In genomic region chr3:143166376-143166775, GRCh38 we compare ENCODE assay signal across 19 cellular contexts. TPM values are rescaled to one million over a fixed set of nuclear protein-coding genes. Genes with fewer than 3 reads are reported as not detected.
DNase-seq lines count a peak whose midpoint lies in the region; ATAC-seq and TF ChIP-seq lines count a peak whose summit lies in the region.
"Had no signal": no experiment of that assay in that cellular context is flagged by ENCODE, and none has a peak within 500 bp of the region (broad histone marks: within the 10 kb centered on the region; RNA-seq: fewer than 3 reads in every experiment).

No MANE protein-coding gene starts in this region.

- H3K9me3 Mint-ChIP-seq in activated CD4-positive, alpha-beta T cell treated with anti-CD3 and anti-CD28 coated beads, Interleukin-2, amount 10 ng/mL, durations not matched to agents 24 days and 14 days, result peaks cover 23% of the 10 kb centered on the region

- H3K79me2 ChIP-seq in trophoblast cell (ENCODE audit: control insufficient read depth, insufficient read depth, low read length, poor library complexity), result no peaks in the 10 kb centered on the region

- in situ Hi-C loops in IMR-90 (cut with MboI; ENCODE audit: low sequenced_read_pairs), result no loop called here

- no peak for TF ChIP-seq POLR2A in IMR-90 (IDR thresholded peaks at IDR 0.05; ENCODE audit: low read depth, low read length)

- dilution Hi-C loops in IMR-90 (cut with HindIII; ENCODE audit: low sequenced_read_pairs, unreplicated experiment), result no loop called here

- H3K79me1 ChIP-seq in IMR-90 (ENCODE audit: low read depth in 1 of 2, low read length in 2 of 2) (no peaks in the 10 kb centered on the region), trophoblast cell (ENCODE audit: low read length) (no peaks in the 10 kb centered on the region)

- H3K23ac ChIP-seq in IMR-90 (ENCODE audit: low read depth, low read length) (no peak overlapping the region), trophoblast cell (ENCODE audit: low read length) (no peak overlapping the region)

- H3K4me2 ChIP-seq in IMR-90 (ENCODE audit: low read depth, low read length) (no peak overlapping the region), trophoblast cell (ENCODE audit: low read length) (no peak overlapping the region)

- H3K36me3 ChIP-seq in IMR-90 (ENCODE audit: control insufficient read depth, insufficient read depth, low read length) (no peaks in the 10 kb centered on the region), trophoblast cell (ENCODE audit: control insufficient read depth in 1 of 2, insufficient read depth in 2 of 2, low read length in 2 of 2) (no peaks in the 10 kb centered on the region), MG63 (no peaks in the 10 kb centered on the region)
- H3K36me3 ChIP-seq: Peyer's patch had no signal

- POLR2A ChIA-PET in IMR-90 (lab: Charles Lee; ENCODE audit: unreplicated experiment), result no interaction called here

- H3K56ac ChIP-seq in IMR-90 (ENCODE audit: extremely low read depth, insufficient read depth, low read length), result no peak overlapping the region

- no peak overlapping the region for H3K4ac ChIP-seq in IMR-90 (ENCODE audit: low read depth, low read length)
- no peak overlapping the region for H3K4ac ChIP-seq in trophoblast cell (ENCODE audit: low read depth, low read length)

- TF ChIP-seq CTCF in IMR-90 (conservative IDR thresholded peaks at IDR 0.05; ENCODE audit: low read depth, low read length), result no peak
- TF ChIP-seq CTCF in choroid plexus epithelial cell (conservative IDR thresholded peaks at IDR 0.05; ENCODE audit: low read depth, low read length), result no peak

- H3K4me3 ChIP-seq in IMR-90 (ENCODE audit: insufficient read depth, low read depth, low read length), result no peak overlapping the region
- no peak overlapping the region for H3K4me3 ChIP-seq in choroid plexus epithelial cell (ENCODE audit: low read depth, low read length)
- H3K4me3 ChIP-seq in trophoblast cell (ENCODE audit: low read depth, low read length), result no peak overlapping the region
- H3K4me3 ChIP-seq in MG63, result no peak overlapping the region
- H3K4me3 ChIP-seq: GM23248, K562, Peyer's patch had no signal

- H4K8ac ChIP-seq in IMR-90 (ENCODE audit: low read depth in 2 of 2, low read length in 2 of 2) (no peak overlapping the region), trophoblast cell (ENCODE audit: low read depth, low read length) (no peak overlapping the region)

- H2AK5ac ChIP-seq in IMR-90 (ENCODE audit: low read depth, low read length) (no peak overlapping the region), trophoblast cell (ENCODE audit: low read length) (no peak overlapping the region)

- no peak overlapping the region for H3K18ac ChIP-seq in IMR-90 (ENCODE audit: low read depth, low read length)
- no peak overlapping the region for H3K18ac ChIP-seq in trophoblast cell (ENCODE audit: low read length)

- DNase-seq in activated CD4-positive, alpha-beta T cell treated with anti-CD3 and anti-CD28 coated beads, Interleukin-2, amount 10 ng/mL, durations not matched to agents 24 days and 14 days, result no peak
- no peak for DNase-seq in activated CD4-positive, alpha-beta T cell treated with anti-CD3 and anti-CD28 coated beads, Interleukin-2, amount 50 U/mL, for 1 hour
- DNase-seq in IMR-90 (no peak), choroid plexus epithelial cell (ENCODE audit: low read depth) (peak; percentile 35), trophoblast cell (peak; percentile 33 to 69), MG63 (no peak)
- no peak for DNase-seq in stimulated activated CD4-positive, alpha-beta T cell treated with anti-CD3 and anti-CD28 coated beads, Interleukin-1b, Interleukin-23, amount 100 ng/mL, for 48 hours
- DNase-seq: Caco-2, NCI-H1092 treated with DMSO at 0.1 percent for 48 hours, NCI-H1694, NCI-H446 treated with DMSO at 0.1 percent for 48 hours, NCI-H774, Peyer's patch, Right ventricle myocardium superior had no signal

- BruUV-seq in IMR-90 (replicated peaks; lab: Mats Ljungman, UMichigan), result no TSS peak

- H2AFZ ChIP-seq in IMR-90 (replicated peaks; ENCODE audit: low read length, poor library complexity) (no peak overlapping the region), trophoblast cell (ENCODE audit: insufficient read depth, low read length, poor library complexity) (no peak overlapping the region)
- H2AFZ ChIP-seq: GM23248 had no signal

- no peaks in the 10 kb centered on the region for H3K9me3 ChIP-seq in IMR-90 (ENCODE audit: control insufficient read depth, insufficient read depth, low read length)
- H3K9me3 ChIP-seq in trophoblast cell (ENCODE audit: insufficient read depth, low read depth, low read length), result no peaks in the 10 kb centered on the region
- no peaks in the 10 kb centered on the region for H3K9me3 ChIP-seq in MG63
- H3K9me3 ChIP-seq: Caco-2, Peyer's patch had no signal

- TF ChIP-seq RAD21 in IMR-90 (IDR thresholded peaks at IDR 0.05; ENCODE audit: low read length), result no peak

- H4K20me1 ChIP-seq in IMR-90 (ENCODE audit: insufficient read depth, low read length), result no peaks in the 10 kb centered on the region

- peaks cover 7% of the 10 kb centered on the region; the same call in 1 of the 2 replicates for H3K9me1 ChIP-seq in IMR-90 (ENCODE audit: insufficient read depth, low read length)

- WGBS in IMR-90 (ENCODE audit: extremely low coverage in 2 of 2, insufficient read length in 1 of 2), 2 experiments, result no CpG with 5 or more reads among the region's 3 CpGs
- no CpG with 5 or more reads among the region's 3 CpGs for WGBS in trophoblast cell (ENCODE audit: extremely low coverage, insufficient coverage, insufficient read length)

- H2BK120ac ChIP-seq in IMR-90 (ENCODE audit: low read depth, low read length), result no peak overlapping the region
- no peak overlapping the region for H2BK120ac ChIP-seq in trophoblast cell (ENCODE audit: insufficient read depth, low read length, poor library complexity)

- peak overlapping the region; percentile 77 for H3K27ac Mint-ChIP-seq in activated CD4-positive, alpha-beta T cell treated with anti-CD3 and anti-CD28 coated beads, Interleukin-2, amount 10 ng/mL, durations not matched to agents 24 days and 14 days

- H3K27ac ChIP-seq in IMR-90 (ENCODE audit: insufficient read depth, low read length) (no peak overlapping the region), trophoblast cell (ENCODE audit: low read depth, low read length) (no peak overlapping the region)
- H3K27ac ChIP-seq: C4-2B, GM23248, HL-60, Peyer's patch had no signal

- no peaks in the 10 kb centered on the region for H3K27me3 Mint-ChIP-seq in activated CD4-positive, alpha-beta T cell treated with anti-CD3 and anti-CD28 coated beads, Interleukin-2, amount 10 ng/mL, durations not matched to agents 24 days and 14 days

- no peak overlapping the region for H3K4me3 Mint-ChIP-seq in activated CD4-positive, alpha-beta T cell treated with anti-CD3 and anti-CD28 coated beads, Interleukin-2, amount 10 ng/mL, durations not matched to agents 24 days and 14 days

- H3K9ac ChIP-seq in IMR-90 (ENCODE audit: low read depth, low read length) (no peak overlapping the region), trophoblast cell (ENCODE audit: low read length) (no peak overlapping the region)
- H3K9ac ChIP-seq: GM23248 had no signal

- peaks cover 4% of the 10 kb centered on the region for H3K36me3 Mint-ChIP-seq in activated CD4-positive, alpha-beta T cell treated with anti-CD3 and anti-CD28 coated beads, Interleukin-2, amount 10 ng/mL, durations not matched to agents 24 days and 14 days (ENCODE audit: low read depth)

- peaks cover 13% of the 10 kb centered on the region for H3K4me1 ChIP-seq in IMR-90 (ENCODE audit: control insufficient read depth, insufficient read depth, low read length)
- no peaks in the 10 kb centered on the region for H3K4me1 ChIP-seq in trophoblast cell (ENCODE audit: control insufficient read depth in 1 of 2, insufficient read depth in 2 of 2, low read length in 2 of 2)
- H3K4me1 ChIP-seq: Caco-2 had no signal

- H4K5ac ChIP-seq in IMR-90 (ENCODE audit: low read depth, low read length), result no peak overlapping the region

- peak overlapping the region; percentile 24; the same call in 1 of the 2 replicates for H2BK20ac ChIP-seq in IMR-90 (ENCODE audit: low read depth, low read length)

- intact Hi-C loops in activated CD4-positive, alpha-beta T cell treated with anti-CD3 and anti-CD28 coated beads, Interleukin-2, amount 10 ng/mL, durations not matched to agents 24 days and 14 days (cut with micrococcal nuclease), result loop anchor here (5.0 kb wide), 1 partner anchor 51 kb away; no protein-coding TSS in a partner anchor
- intact Hi-C loops in IMR-90 (cut with micrococcal nuclease), result no loop called here

- no peak overlapping the region for H2BK12ac ChIP-seq in trophoblast cell (ENCODE audit: low read length)

- H4K91ac ChIP-seq in IMR-90 (ENCODE audit: insufficient read depth, low read depth, low read length) (no peak overlapping the region), trophoblast cell (ENCODE audit: low read depth, low read length) (no peak overlapping the region)

- no peak overlapping the region for H4K12ac ChIP-seq in trophoblast cell (ENCODE audit: low read depth, low read length)

- no peak for ATAC-seq in IMR-90 (ENCODE audit: low read depth)
- ATAC-seq in GM18907 (IDR thresholded peaks at IDR 0.05; ENCODE audit: unreplicated experiment), result no peak

- no peak overlapping the region for H2AK9ac ChIP-seq in IMR-90 (replicated peaks; ENCODE audit: low read depth, low read length, poor library complexity)

- H2BK5ac ChIP-seq in IMR-90 (ENCODE audit: low read depth, low read length, poor library complexity, severe bottlenecking) (no peak overlapping the region), trophoblast cell (ENCODE audit: low read depth, low read length, poor library complexity) (no peak overlapping the region)

- no peak overlapping the region for H2BK15ac ChIP-seq in IMR-90 (ENCODE audit: low read depth, low read length)

- CTCF ChIA-PET in IMR-90 (lab: Yijun Ruan, JAX), result no interaction called here

- H3K27me3 ChIP-seq in IMR-90 (ENCODE audit: control insufficient read depth, insufficient read depth, low read length) (no peaks in the 10 kb centered on the region), trophoblast cell (ENCODE audit: insufficient read depth, low read length) (no peaks in the 10 kb centered on the region), MG63 (no peaks in the 10 kb centered on the region)
- H3K27me3 ChIP-seq: Peyer's patch had no signal

- H3K14ac ChIP-seq in IMR-90 (replicated peaks; ENCODE audit: low read depth, low read length), result no peak overlapping the region
- no peak overlapping the region for H3K14ac ChIP-seq in trophoblast cell (ENCODE audit: low read length)

- H3K4me1 Mint-ChIP-seq in activated CD4-positive, alpha-beta T cell treated with anti-CD3 and anti-CD28 coated beads, Interleukin-2, amount 10 ng/mL, durations not matched to agents 24 days and 14 days, result peaks cover 72% of the 10 kb centered on the region

TF ChIP-seq in IMR-90, 13 proteins besides CTCF, POLR2A, EP300 and RAD21 (continues in another document):
- no peak for TF ChIP-seq RFX5 (IDR thresholded peaks at IDR 0.05; ENCODE audit: low read depth, low read length)

RNA-seq across cellular contexts. Expression of gene CHST2, which starts 46.8 kb away (rescaled TPM):
- total RNA-seq in activated CD4-positive, alpha-beta T cell treated with anti-CD3 and anti-CD28 coated beads, Interleukin-2, amount 10 ng/mL, durations not matched to agents 24 days and 14 days, result 6.1 and 6.4 TPM in 2 replicates
- total RNA-seq in IMR-90 (2012; rRNA removed), result 0.90 and 1.1 TPM in 2 replicates
- 1.4 TPM in 2 replicates for polyA plus RNA-seq in IMR-90 (2012; rRNA removed)
- 1.1 and 2.2 TPM in 2 replicates for polyA plus RNA-seq in IMR-90 (2012; cell fraction: cytosol; rRNA removed)
- 0.45 and 1.1 TPM in 2 replicates for polyA plus RNA-seq in IMR-90 (2012; cell fraction: nucleus; rRNA removed; ENCODE audit: low replicate concordance)
- polyA plus RNA-seq in trophoblast cell (2013), result 2.3 and 2.5 TPM in 2 replicates
- total RNA-seq in MG63 (2014; rRNA removed; shearing (Covaris generic); ENCODE audit: low replicate concordance), result 0.20 and 0.36 TPM in 2 replicates
- total RNA-seq: Caco-2 had no signal

Comparison
In these comparisons a context has a peak if more than half of its experiments do, and no peak if none do; other contexts are left out.
1. DNase-seq: peak in choroid plexus epithelial cell (single experiment) and trophoblast cell (2 of 2); none in activated CD4-positive, alpha-beta T cell treated with anti-CD3 and anti-CD28 coated beads, Interleukin-2, amount 10 ng/mL, durations not matched to agents 24 days and 14 days (single experiment), activated CD4-positive, alpha-beta T cell treated with anti-CD3 and anti-CD28 coated beads, Interleukin-2, amount 50 U/mL, for 1 hour (single experiment), IMR-90 (single experiment), stimulated activated CD4-positive, alpha-beta T cell treated with anti-CD3 and anti-CD28 coated beads, Interleukin-1b, Interleukin-23, amount 100 ng/mL, for 48 hours (single experiment) and MG63 (single experiment).